Comparison of ENCODE assay signal across 1 cellular context in genomic region chr20:46512943-46513844, GRCh38.
TF ChIP-seq lines count a peak whose summit lies in the region.

Gene ZNF334 (minus strand): TSS chr20:46513559. CDS start chr20:46512102, 1,457 bp downstream.

TF ChIP-seq in H1, 55 proteins besides CTCF, POLR2A, EP300 and RAD21 (continued from another document):
- TF ChIP-seq POLR2AphosphoS5 (IDR thresholded peaks at IDR 0.05; ENCODE audit: low read depth, low read length) (peak; percentile 67), CHD2 (IDR thresholded peaks at IDR 0.05; ENCODE audit: low read length) (peak; percentile 79), GABPA (IDR thresholded peaks at IDR 0.05; ENCODE audit: borderline replicate concordance, insufficient read depth, low read length) (peak; percentile 78; the same call in 1 of the 2 replicates), SIN3A (conservative IDR thresholded peaks at IDR 0.05 in 1 of 2, IDR thresholded peaks at IDR 0.05 in 1 of 2; ENCODE audit: low read depth in 1 of 2, low read length in 2 of 2) (peak in 1 of 2 experiments; percentile 71; a peak in 2 of 4 replicates), EZH2 (IDR thresholded peaks at IDR 0.05; ENCODE audit: low read depth, low read length, severe bottlenecking) (no peak), BCL11A (IDR thresholded peaks at IDR 0.05; ENCODE audit: low read depth in 2 of 2, low read length in 2 of 2) (no peak), RBBP5 (IDR thresholded peaks at IDR 0.05; ENCODE audit: borderline replicate concordance, low read depth, low read length) (peak; percentile 65; the same call in 1 of the 2 replicates), SIRT6 (IDR thresholded peaks at IDR 0.05; ENCODE audit: low read length) (no peak), BACH1 (IDR thresholded peaks at IDR 0.05; ENCODE audit: low read length) (no peak), TAF1 (IDR thresholded peaks at IDR 0.05; ENCODE audit: low read depth, low read length) (peak; percentile 68), RXRA (IDR thresholded peaks at IDR 0.05; ENCODE audit: insufficient read depth, low read depth, low read length) (no peak), SP1 (IDR thresholded peaks at IDR 0.05; ENCODE audit: low read depth, low read length) (no peak), TBP (IDR thresholded peaks at IDR 0.05; ENCODE audit: low read depth, low read length) (peak; percentile 49; the same call in 1 of the 2 replicates), EGR1 (IDR thresholded peaks at IDR 0.05; ENCODE audit: borderline replicate concordance, low read depth, low read length) (peak; percentile 47; the same call in 1 of the 2 replicates), SAP30 (IDR thresholded peaks at IDR 0.05; ENCODE audit: insufficient read depth, insufficient replicate concordance, low read length) (peak; percentile 51), CHD7 (IDR thresholded peaks at IDR 0.05; ENCODE audit: insufficient replicate concordance, low read length) (no peak), JUND (IDR thresholded peaks at IDR 0.05; ENCODE audit: low read length) (no peak), NRF1 (IDR thresholded peaks at IDR 0.05; ENCODE audit: low read depth, low read length) (peak; percentile 28; the same call in 1 of the 2 replicates), TCF12 (IDR thresholded peaks at IDR 0.05; ENCODE audit: low read depth, low read length) (no peak), CTBP2 (IDR thresholded peaks at IDR 0.05; ENCODE audit: borderline replicate concordance, insufficient read depth, insufficient read length, low read length) (no peak), BRCA1 (IDR thresholded peaks at IDR 0.05; ENCODE audit: low read depth, low read length) (peak; percentile 44; the same call in 1 of the 2 replicates), KDM1A (IDR thresholded peaks at IDR 0.05; ENCODE audit: borderline replicate concordance, low read length) (no peak), RNF2 (IDR thresholded peaks at IDR 0.05; ENCODE audit: borderline replicate concordance, low read depth, low read length, missing control alignments, poor library complexity, severe bottlenecking) (no peak), PHF8 (conservative IDR thresholded peaks at IDR 0.05; ENCODE audit: low read depth, low read length) (peak; percentile 93), KDM4A (IDR thresholded peaks at IDR 0.05; ENCODE audit: low read depth, low read length, severe bottlenecking) (peak; percentile 90), TAF7 (optimal IDR thresholded peaks at IDR 0.05; ENCODE audit: borderline replicate concordance, low read depth, low read length) (peak; percentile 71), NANOG (IDR thresholded peaks at IDR 0.05; ENCODE audit: insufficient read depth, low read depth, low read length, poor library complexity, severe bottlenecking) (no peak), SRF (IDR thresholded peaks at IDR 0.05; ENCODE audit: low read depth, low read length) (no peak), YY1 (IDR thresholded peaks at IDR 0.05; ENCODE audit: low read depth, low read length) (0 out of 2 replicates have a peak, but pooled peaks have one; percentile 24), SP4 (IDR thresholded peaks at IDR 0.05; ENCODE audit: low read length) (no peak), ASH2L (IDR thresholded peaks at IDR 0.05; ENCODE audit: low read length) (peak; percentile 73)
- TF ChIP-seq, protein P1, sequence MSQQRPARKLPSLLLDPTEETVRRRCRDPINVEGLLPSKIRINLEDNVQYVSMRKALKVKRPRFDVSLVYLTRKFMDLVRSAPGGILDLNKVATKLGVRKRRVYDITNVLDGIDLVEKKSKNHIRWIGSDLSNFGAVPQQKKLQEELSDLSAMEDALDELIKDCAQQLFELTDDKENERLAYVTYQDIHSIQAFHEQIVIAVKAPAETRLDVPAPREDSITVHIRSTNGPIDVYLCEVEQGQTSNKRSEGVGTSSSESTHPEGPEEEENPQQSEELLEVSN (IDR thresholded peaks at IDR 0.05), result peak; percentile 81
- TF ChIP-seq, protein P2, sequence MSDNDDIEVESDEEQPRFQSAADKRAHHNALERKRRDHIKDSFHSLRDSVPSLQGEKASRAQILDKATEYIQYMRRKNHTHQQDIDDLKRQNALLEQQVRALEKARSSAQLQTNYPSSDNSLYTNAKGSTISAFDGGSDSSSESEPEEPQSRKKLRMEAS (IDR thresholded peaks at IDR 0.05), result peak; percentile 55; the same call in 1 of the 2 replicates
